Comparison of ENCODE assay signal across 12 cellular contexts in genomic region chr15:24682905-24683304, GRCh38. TPM values are rescaled to one million over a fixed set of nuclear protein-coding genes. Genes with fewer than 3 reads are reported as not detected.
"Had no signal": no experiment of that assay in that cellular context is flagged by ENCODE, and none has a peak within 500 bp of the region (broad histone marks: within the 10 kb centered on the region; RNA-seq: fewer than 3 reads in every experiment).

No MANE protein-coding gene starts in this region.

RNA-seq across cellular contexts. Expression of gene NPAP1, which starts 7.3 kb away (rescaled TPM):
- total RNA-seq: activated CD4-positive, alpha-beta memory T cell treated with anti-CD3 and anti-CD28 coated beads, Interleukin-2, amount 10 ng/mL, durations not matched to agents 7 days and 5 days; activated CD4-positive, alpha-beta T cell treated with anti-CD3 and anti-CD28 coated beads, Interleukin-2, amount 10 ng/mL, durations not matched to agents 7 days and 5 days; activated naive CD4-positive, alpha-beta T cell treated with anti-CD3 and anti-CD28 coated beads, Interleukin-2, amount 50 U/mL, for 72 hours; activated naive CD8-positive, alpha-beta T cell treated with anti-CD3 and anti-CD28 coated beads, Interleukin-2, amount 10 ng/mL, durations not matched to agents 7 days and 5 days; activated T-cell treated with anti-CD3 and anti-CD28 coated beads, Interleukin-2, amount 50 U/mL, for 72 hours; ascending aorta; colonic mucosa; dermis microvascular lymphatic vessel endothelial cell; esophagus squamous epithelium; fibroblast of lung; fibroblast of villous mesenchyme; T-helper 1 cell treated with Interleukin-12 subunit alpha and Interleukin-12 subunit beta and Interleukin-4 antibody, amounts not matched to agents 30 ng/mL and 1 ng/mL, for 36 hours had no signal
- polyA plus RNA-seq: fibroblast of lung had no signal
